In the genomic region with DNA sequence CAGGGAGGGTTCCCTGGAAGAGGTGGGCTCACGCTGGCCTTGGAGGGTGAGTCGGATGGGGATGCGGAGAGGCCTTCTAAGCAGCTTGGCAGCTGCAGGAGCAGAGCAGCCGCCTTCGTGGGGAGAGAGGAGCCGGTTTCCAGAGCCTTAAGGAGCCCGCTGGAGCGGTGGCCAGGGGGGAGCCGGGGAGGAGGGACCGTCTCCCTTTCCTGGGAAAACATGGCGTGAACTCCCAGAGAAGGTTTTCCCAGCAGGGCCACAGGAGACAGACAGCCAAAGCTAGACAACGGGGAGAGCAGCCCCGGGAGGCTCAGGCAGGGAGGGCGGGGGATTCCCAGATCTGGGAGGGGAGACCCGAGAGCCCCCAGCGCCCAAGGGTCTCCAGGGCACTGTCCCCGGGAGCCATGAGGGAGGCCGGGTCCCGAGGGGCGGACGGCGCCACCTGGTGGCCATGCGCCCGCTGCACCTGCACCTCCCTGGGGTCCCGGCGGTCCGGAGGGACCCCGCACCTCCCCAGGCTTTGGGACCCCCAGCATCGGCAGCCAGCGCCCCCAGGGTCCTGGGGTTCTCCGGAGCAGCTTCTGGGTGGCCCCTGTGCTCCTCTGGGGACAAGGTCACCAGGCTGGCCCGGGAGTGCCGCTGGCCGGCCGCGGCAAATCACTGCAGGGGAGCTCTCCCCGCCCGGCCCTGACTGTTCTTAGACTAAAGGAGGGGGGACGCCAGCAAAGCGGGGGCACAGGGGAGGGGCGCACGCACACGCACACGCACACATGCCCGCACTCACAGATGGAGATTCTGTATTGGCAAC, we compare ENCODE assay signal across 8 cellular contexts. TPM values are rescaled to one million over a fixed set of nuclear protein-coding genes. Genes with fewer than 3 reads are reported as not detected.
DNase-seq lines count a peak whose midpoint lies in the region; FAIRE-seq and TF ChIP-seq lines count a peak whose summit lies in the region.

No MANE protein-coding gene starts in this region.

- H3K4me1 ChIP-seq in adrenal gland (replicated peaks in 1 of 2) (peaks cover 6 to 8% of the 10 kb centered on the region in 2 donors), hepatocyte (ENCODE audit: insufficient read depth) (peaks cover 73% of the 10 kb centered on the region), spleen (peaks cover 4 to 41% (median 17%) of the 10 kb centered on the region in 6 donors)

- peaks cover 3% of the 10 kb centered on the region for H3K79me2 ChIP-seq in hepatocyte

- H3K4me2 ChIP-seq in hepatocyte = peak overlapping the region; percentile 68

- WGBS in adrenal gland, 4 donors = 12 to 29% (median 18%) methylated on average over 14 to 45 of the region's 45 CpGs
- 29% methylated on average over 27 of the region's 45 CpGs for WGBS in hepatocyte (ENCODE audit: low lambda C conversion rate, missing lambda C conversion rate)
- 15 to 24% (median 16%) methylated on average over 25 to 45 of the region's 45 CpGs for WGBS in spleen, 5 donors

- H3K36me3 ChIP-seq in adrenal gland (replicated peaks in 1 of 2) = no peaks in the 10 kb centered on the region
- H3K36me3 ChIP-seq in hepatocyte (replicated peaks; ENCODE audit: insufficient read depth, low read depth) = no peaks in the 10 kb centered on the region
- no peaks in the 10 kb centered on the region for H3K36me3 ChIP-seq in spleen

- no peaks in the 10 kb centered on the region for H4K20me1 ChIP-seq in hepatocyte (ENCODE audit: insufficient read depth, poor library complexity, severe bottlenecking)

- FAIRE-seq in GM12891 (lab: Jason Lieb, UNC) = peak; percentile 26

- H2AFZ ChIP-seq in hepatocyte = peak overlapping the region; percentile 53

- TF ChIP-seq CTCF in 22Rv1 (IDR thresholded peaks at IDR 0.05) (peak; percentile 97), adrenal gland (IDR thresholded peaks at IDR 0.05) (peak; percentile 93 to 100 (median 98)), hepatocyte (IDR thresholded peaks at IDR 0.05; ENCODE audit: poor library complexity) (peak; percentile 99), spleen (IDR thresholded peaks at IDR 0.05 in 8 of 11, conservative IDR thresholded peaks at IDR 0.05 in 3 of 11) (peak; percentile 83 to 99 (median 97))

- no peaks in the 10 kb centered on the region for H3K9me2 ChIP-seq in hepatocyte (replicated peaks; ENCODE audit: insufficient read depth)

- H3K27me3 ChIP-seq in adrenal gland (peaks cover 4% of the 10 kb centered on the region), hepatocyte (no peaks in the 10 kb centered on the region), spleen (replicated peaks in 1 of 7) (peaks cover 0 to 53% (median 0%) of the 10 kb centered on the region in 7 donors)

- H3K9me3 ChIP-seq in adrenal gland (replicated peaks in 1 of 3) (no peaks in the 10 kb centered on the region), hepatocyte (ENCODE audit: low read depth) (no peaks in the 10 kb centered on the region), spleen (no peaks in the 10 kb centered on the region)

- H3K4me3 ChIP-seq in adrenal gland (peak overlapping the region in 2 of 4 donors; percentile 18 to 30), hepatocyte (no peak overlapping the region), spleen (peak overlapping the region in 3 of 8 donors; percentile 7 to 57 (median 25))

- no peak for TF ChIP-seq POLR2A in GM12891 (IDR thresholded peaks at IDR 0.05; ENCODE audit: low read depth, low read length)
- no peak for TF ChIP-seq POLR2A in adrenal gland (IDR thresholded peaks at IDR 0.05)
- no peak for TF ChIP-seq POLR2A in spleen (IDR thresholded peaks at IDR 0.05)

- peak; percentile 97 for DNase-seq in GM12891 (ENCODE audit: insufficient read length, low spot score)
- DNase-seq in SW480 (ENCODE audit: low spot score) = peak; percentile 28
- peak; percentile 40 to 72 (median 60) for DNase-seq in adrenal gland
- peak; percentile 75 for DNase-seq in hepatocyte (ENCODE audit: low spot score)
- peak; percentile 92 for DNase-seq in spleen
- no peak for DNase-seq in NCI-H2171 treated with DMSO at 0.1 percent for 48 hours (lab: John Stamatoyannopoulos, UW)
- DNase-seq in middle frontal gyrus (ENCODE audit: extremely low spot score, low spot score) = no peak

- intact Hi-C loops in adrenal gland (cut with DNase I) (loop anchor here (2.0 to 5.0 kb wide), 5 partner anchors 80 to 180 kb away; a partner anchor contains a TSS), spleen (cut with DNase I; ENCODE audit: low total_unique reads) (loop anchor here (2.0 to 5.0 kb wide), 2 partner anchors 138 to 180 kb away; no protein-coding TSS in a partner anchor)

- H3K27ac ChIP-seq in 22Rv1 (no peak overlapping the region), adrenal gland (peak overlapping the region in 1 of 5 donors; percentile 16), hepatocyte (peak overlapping the region; percentile 99), spleen (peak overlapping the region in 2 of 8 donors; percentile 4 to 50)

TF ChIP-seq in GM12891, 5 proteins besides CTCF, POLR2A, EP300 and RAD21:
- TF ChIP-seq POLR2AphosphoS5 (IDR thresholded peaks at IDR 0.05; ENCODE audit: low read depth, low read length) (no peak), POU2F2 (IDR thresholded peaks at IDR 0.05; ENCODE audit: low read depth, low read length) (no peak), PAX5 (IDR thresholded peaks at IDR 0.05; ENCODE audit: insufficient read depth, low read length, severe bottlenecking) (no peak), TAF1 (IDR thresholded peaks at IDR 0.05; ENCODE audit: low read depth, low read length) (no peak), SPI1 (IDR thresholded peaks at IDR 0.05; ENCODE audit: low read depth, low read length) (no peak)

RNA-seq across cellular contexts. Expression of a gene that starts 2.4 kb away (rescaled TPM):
- 0.60 TPM for polyA plus RNA-seq in GM12891 (2012; ENCODE audit: low read depth, missing spikeins)
- total RNA-seq in adrenal gland (1 to 10 TPM in 1 of 8 donors, under 1 TPM in 1, not detected in 6; 0.61 to 1.2 TPM), hepatocyte (2.6 and 6.3 TPM in 2 replicates), spleen (not detected)
- polyA plus RNA-seq in adrenal gland (1 to 10 TPM in 1 of 3 donors, under 1 TPM in 1, not detected in 1; 0.91 to 3.1 TPM), hepatocyte (29.2 and 42.1 TPM in 2 replicates), spleen (under 1 TPM in 1 of 3 donors, not detected in 2; 0.83 TPM)

RNA-seq across cellular contexts. Expression of a gene that starts 6.4 kb away (rescaled TPM):
- 0.46 TPM for polyA plus RNA-seq in GM12891 (2012; ENCODE audit: low read depth, missing spikeins)
- total RNA-seq in adrenal gland = 1 to 10 TPM in 3 of 8 donors, under 1 TPM in 2, not detected in 3; 0.55 to 4.2 (median 1.4) TPM
- 10 to 100 TPM in 2 of 3 donors, 1 to 10 TPM in 1; 1.9 to 21.8 (median 12.0) TPM for polyA plus RNA-seq in adrenal gland
- total RNA-seq in hepatocyte = 0.73 and 2.4 TPM in 2 replicates
- 5.5 and 10.9 TPM in 2 replicates for polyA plus RNA-seq in hepatocyte
- 1 to 10 TPM; 2.3 to 8.6 (median 5.2) TPM for total RNA-seq in spleen
- polyA plus RNA-seq in spleen = 10 to 100 TPM in 2 of 3 donors, 1 to 10 TPM in 1; 7.3 to 21.8 (median 13.0) TPM

RNA-seq across cellular contexts. Expression of a gene that starts 20.5 kb away (rescaled TPM):
- 602 TPM for polyA plus RNA-seq in GM12891 (2012; ENCODE audit: low read depth, missing spikeins)
- total RNA-seq in adrenal gland (100 to 1,000 TPM; 158 to 323 (median 250) TPM), hepatocyte (27.1 and 29.9 TPM in 2 replicates), spleen (100 to 1,000 TPM; 227 to 422 (median 358) TPM)
- polyA plus RNA-seq in adrenal gland (1,000 to 10,000 TPM in 1 of 3 donors, 100 to 1,000 TPM in 2; 319 to 1,341 (median 324) TPM), hepatocyte (41.4 and 47.0 TPM in 2 replicates), spleen (100 to 1,000 TPM; 136 to 350 (median 148) TPM)

RNA-seq across cellular contexts. Expression of a gene that starts 59.3 kb away (rescaled TPM):
- polyA plus RNA-seq in GM12891 (2012; ENCODE audit: low read depth, missing spikeins) = 5.7 TPM
- under 1 TPM in 4 of 8 donors, not detected in 4; 0.07 to 0.30 (median 0.15) TPM for total RNA-seq in adrenal gland
- 1 to 10 TPM in 2 of 3 donors, not detected in 1; 1.1 to 2.3 TPM for polyA plus RNA-seq in adrenal gland
- total RNA-seq in hepatocyte = not detected in 2 replicates
- 0.29 and 0.47 TPM in 2 replicates for polyA plus RNA-seq in hepatocyte
- total RNA-seq in spleen = not detected
- polyA plus RNA-seq in spleen = under 1 TPM; 0.03 to 0.64 (median 0.20) TPM

Comparison
In these comparisons a context has a peak if more than half of its experiments do, and no peak if none do; other contexts are left out.
1. DNase-seq: peak in GM12891 (single experiment), SW480 (single experiment), adrenal gland (7 of 7), hepatocyte (single experiment) and spleen (single experiment); none in NCI-H2171 treated with DMSO at 0.1 percent for 48 hours (single experiment) and middle frontal gyrus (single experiment).
2. Peak in every context shown above with its lines, with median percentiles within 50 percentile points of each other: CTCF ChIP-seq.